8 cellular contexts compared by ENCODE assay signal in the genomic region with DNA sequence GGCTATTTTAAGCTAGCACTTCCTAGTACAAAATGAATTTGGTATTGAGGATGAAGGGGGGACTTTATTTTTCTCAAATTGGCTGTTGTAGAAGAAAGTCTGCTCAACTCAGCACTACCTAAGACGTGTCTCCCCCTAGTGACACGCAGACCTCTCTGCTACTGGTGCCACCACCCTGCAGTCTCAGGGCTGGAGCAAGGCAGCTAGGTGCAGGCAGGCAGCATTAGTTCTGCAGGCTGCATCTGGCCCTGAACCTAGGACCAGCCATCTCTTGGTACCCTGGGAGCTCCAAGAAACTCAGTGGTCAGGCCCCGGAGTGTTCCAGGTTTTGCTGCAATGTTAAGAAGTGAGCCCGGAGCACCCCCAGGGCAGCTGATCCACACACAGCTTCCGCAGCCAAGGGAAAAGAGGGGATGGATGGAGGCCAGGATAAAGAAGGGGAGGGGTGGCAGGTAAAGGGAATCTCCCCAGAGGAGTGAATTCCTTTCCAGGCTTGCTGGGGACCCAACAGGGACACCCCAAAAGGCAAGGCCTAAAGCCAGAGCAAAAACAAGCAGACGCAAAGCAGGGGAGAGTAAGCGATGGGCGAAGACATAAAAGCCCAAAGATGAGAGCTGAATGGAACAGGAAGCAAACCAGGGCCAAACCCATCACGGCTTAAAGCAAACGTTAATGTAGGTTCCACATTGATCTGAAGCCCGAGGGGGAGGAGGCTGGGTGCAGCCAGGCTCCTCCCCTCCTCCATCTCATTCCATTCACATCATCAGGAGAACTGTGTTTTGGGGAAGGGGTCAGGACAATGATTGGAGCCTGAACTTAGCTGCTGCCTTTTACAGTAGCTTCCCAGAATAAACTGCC.
DNase-seq lines count a peak whose midpoint lies in the region; ATAC-seq and TF ChIP-seq lines count a peak whose summit lies in the region.

No MANE protein-coding gene starts in this region.

- peaks cover 6 to 10% of the 10 kb centered on the region in 2 donors for H3K4me1 ChIP-seq in aorta (ENCODE audit: control insufficient read depth in 1 of 2, insufficient read depth in 2 of 2, low read length in 2 of 2)

- peak; percentile 29; the same call in 1 of the 2 replicates for TF ChIP-seq RAD21 in Ishikawa (IDR thresholded peaks at IDR 0.05; ENCODE audit: low read depth)

- ATAC-seq in aorta (ENCODE audit: low FRiP score) (no peak), HG03442 (IDR thresholded peaks at IDR 0.05; ENCODE audit: unreplicated experiment) (no peak), HG03469 (IDR thresholded peaks at IDR 0.05; ENCODE audit: unreplicated experiment) (no peak)

- no peaks in the 10 kb centered on the region for H3K9me3 ChIP-seq in aorta (ENCODE audit: control insufficient read depth, low read length)

- no peak for TF ChIP-seq EP300 in Ishikawa (IDR thresholded peaks at IDR 0.05; ENCODE audit: borderline replicate concordance)

- intact Hi-C loops in aorta (cut with DNase I): loop anchor here (2.0 to 10.0 kb wide), 7 partner anchors 60 to 327 kb away; no protein-coding TSS in a partner anchor

- H3K27ac ChIP-seq in aorta (ENCODE audit: low read depth in 1 of 2, low read length in 2 of 2): peak overlapping the region; percentile 86 to 87

- no peaks in the 10 kb centered on the region for H3K27me3 ChIP-seq in kidney epithelial cell (ENCODE audit: control insufficient read depth, insufficient read depth, low read length)
- H3K27me3 ChIP-seq in aorta (ENCODE audit: control insufficient read depth in 1 of 2, insufficient read depth in 2 of 2, low read length in 1 of 2): no peaks in the 10 kb centered on the region

- H3K4me3 ChIP-seq in kidney epithelial cell (ENCODE audit: low read depth, low read length): no peak overlapping the region
- no peak overlapping the region for H3K4me3 ChIP-seq in aorta (ENCODE audit: low read length in 2 of 2)

- peak; percentile 2 for DNase-seq in activated T-cell treated with anti-CD3 and anti-CD28 coated beads for 48 hours (ENCODE audit: low read depth)
- DNase-seq in activated T-cell treated with anti-CD3 and anti-CD28 coated beads for 4 hours: no peak
- DNase-seq in astrocyte of the hippocampus (ENCODE audit: low read depth, low spot score): peak; percentile 66
- DNase-seq in kidney epithelial cell (ENCODE audit: low read depth): no peak
- DNase-seq in aorta: no peak

- H3K36me3 ChIP-seq in kidney epithelial cell (ENCODE audit: control insufficient read depth, insufficient read depth, low read length) (no peaks in the 10 kb centered on the region), aorta (ENCODE audit: control insufficient read depth in 1 of 2, insufficient read depth in 2 of 2, low read length in 1 of 2) (no peaks in the 10 kb centered on the region)

- peak; percentile 57 for TF ChIP-seq CTCF in kidney epithelial cell (IDR thresholded peaks at IDR 0.05; ENCODE audit: insufficient read depth, low read length, poor library complexity, severe bottlenecking)

- 28 to 33% methylated on average over 11 of the region's 11 CpGs for WGBS in aorta, 2 donors

TF ChIP-seq in Ishikawa, 13 proteins besides CTCF, POLR2A, EP300 and RAD21:
- TF ChIP-seq USF1 (IDR thresholded peaks at IDR 0.05) (no peak), ZBTB7A (IDR thresholded peaks at IDR 0.05; ENCODE audit: low read depth) (no peak), TCF12 (IDR thresholded peaks at IDR 0.05; ENCODE audit: low read depth) (no peak), REST (IDR thresholded peaks at IDR 0.05; ENCODE audit: low read depth) (no peak), YY1 (IDR thresholded peaks at IDR 0.05; ENCODE audit: low read depth) (no peak), TEAD4 (IDR thresholded peaks at IDR 0.05) (no peak), FOXM1 (IDR thresholded peaks at IDR 0.05; ENCODE audit: borderline replicate concordance, low read depth) (no peak), EGR1 (IDR thresholded peaks at IDR 0.05) (no peak), MAX (IDR thresholded peaks at IDR 0.05) (no peak), TAF1 (IDR thresholded peaks at IDR 0.05; ENCODE audit: low read depth) (no peak), NFIC (IDR thresholded peaks at IDR 0.05) (no peak), CREB1 (IDR thresholded peaks at IDR 0.05; ENCODE audit: low read depth) (no peak), CEBPB (IDR thresholded peaks at IDR 0.05) (no peak)
TF ChIP-seq in Ishikawa: peak in this region for 0.

Comparison
In these comparisons a context has a peak if more than half of its experiments do, and no peak if none do; other contexts are left out.
1. DNase-seq: peak in activated T-cell treated with anti-CD3 and anti-CD28 coated beads for 48 hours (single experiment) and astrocyte of the hippocampus (single experiment); none in activated T-cell treated with anti-CD3 and anti-CD28 coated beads for 4 hours (single experiment), kidney epithelial cell (single experiment) and aorta (0 of 2).